3 cellular contexts compared by ENCODE assay signal in the genomic region with DNA sequence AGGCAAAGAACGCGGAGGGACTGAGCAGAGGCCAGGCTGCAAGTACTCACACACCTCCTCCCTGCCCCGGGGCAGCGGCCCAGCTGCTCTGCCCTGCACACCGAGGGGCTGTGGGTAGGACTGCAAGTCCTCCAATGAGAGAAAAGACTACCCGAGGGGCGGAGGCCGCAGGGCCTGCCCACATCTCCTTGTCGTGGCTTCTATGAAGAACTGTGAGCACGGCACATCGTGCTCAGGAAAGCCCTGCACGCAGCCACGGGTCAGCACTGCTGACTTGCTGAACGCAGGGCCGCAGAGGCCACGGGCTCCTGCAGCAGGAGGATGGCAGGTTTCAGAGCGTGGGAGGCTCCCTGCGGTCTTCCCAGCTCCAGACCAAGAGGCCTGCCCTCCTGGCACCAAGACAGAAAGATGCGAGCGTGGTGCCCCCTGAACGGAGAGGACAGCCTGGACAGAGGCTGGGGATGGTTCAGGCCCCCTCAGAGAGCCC.
TF ChIP-seq lines count a peak whose summit lies in the region.

No MANE protein-coding gene starts in this region.

TF ChIP-seq in liver, 16 proteins besides CTCF, POLR2A, EP300 and RAD21:
- no peak for TF ChIP-seq ZBTB33 (IDR thresholded peaks at IDR 0.05)
- TF ChIP-seq RXRA (IDR thresholded peaks at IDR 0.05), result peak in 1 of 2 donors; percentile 27
- TF ChIP-seq, protein P1, sequence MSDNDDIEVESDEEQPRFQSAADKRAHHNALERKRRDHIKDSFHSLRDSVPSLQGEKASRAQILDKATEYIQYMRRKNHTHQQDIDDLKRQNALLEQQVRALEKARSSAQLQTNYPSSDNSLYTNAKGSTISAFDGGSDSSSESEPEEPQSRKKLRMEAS (IDR thresholded peaks at IDR 0.05), result no peak
- no peak for TF ChIP-seq SP1 (IDR thresholded peaks at IDR 0.05)
- no peak for TF ChIP-seq TAF1 (conservative IDR thresholded peaks at IDR 0.05)
- TF ChIP-seq ATF3 (IDR thresholded peaks at IDR 0.05), result no peak
- TF ChIP-seq JUND (IDR thresholded peaks at IDR 0.05), result no peak
- no peak for TF ChIP-seq FOXA2 (IDR thresholded peaks at IDR 0.05)
- peak in 1 of 2 donors; percentile 20 for TF ChIP-seq HNF4A (conservative IDR thresholded peaks at IDR 0.05)
- TF ChIP-seq EGR1 (IDR thresholded peaks at IDR 0.05; ENCODE audit: low read depth in 2 of 2), result no peak
- TF ChIP-seq FOXA1 (IDR thresholded peaks at IDR 0.05), result no peak
- TF ChIP-seq NR2F2 (IDR thresholded peaks at IDR 0.05), result no peak
- no peak for TF ChIP-seq HNF4G (IDR thresholded peaks at IDR 0.05)
- TF ChIP-seq GABPA (IDR thresholded peaks at IDR 0.05 in 1 of 2, conservative IDR thresholded peaks at IDR 0.05 in 1 of 2), result no peak
- no peak for TF ChIP-seq REST (IDR thresholded peaks at IDR 0.05)
- no peak for TF ChIP-seq YY1 (IDR thresholded peaks at IDR 0.05)

TF ChIP-seq in HepG2, 621 proteins besides CTCF, POLR2A, EP300 and RAD21 (continued from another document and continues in another):
- TF ChIP-seq, protein P2, sequence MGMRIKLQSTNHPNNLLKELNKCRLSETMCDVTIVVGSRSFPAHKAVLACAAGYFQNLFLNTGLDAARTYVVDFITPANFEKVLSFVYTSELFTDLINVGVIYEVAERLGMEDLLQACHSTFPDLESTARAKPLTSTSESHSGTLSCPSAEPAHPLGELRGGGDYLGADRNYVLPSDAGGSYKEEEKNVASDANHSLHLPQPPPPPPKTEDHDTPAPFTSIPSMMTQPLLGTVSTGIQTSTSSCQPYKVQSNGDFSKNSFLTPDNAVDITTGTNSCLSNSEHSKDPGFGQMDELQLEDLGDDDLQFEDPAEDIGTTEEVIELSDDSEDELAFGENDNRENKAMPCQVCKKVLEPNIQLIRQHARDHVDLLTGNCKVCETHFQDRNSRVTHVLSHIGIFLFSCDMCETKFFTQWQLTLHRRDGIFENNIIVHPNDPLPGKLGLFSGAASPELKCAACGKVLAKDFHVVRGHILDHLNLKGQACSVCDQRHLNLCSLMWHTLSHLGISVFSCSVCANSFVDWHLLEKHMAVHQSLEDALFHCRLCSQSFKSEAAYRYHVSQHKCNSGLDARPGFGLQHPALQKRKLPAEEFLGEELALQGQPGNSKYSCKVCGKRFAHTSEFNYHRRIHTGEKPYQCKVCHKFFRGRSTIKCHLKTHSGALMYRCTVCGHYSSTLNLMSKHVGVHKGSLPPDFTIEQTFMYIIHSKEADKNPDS (CRISPR knock-in tag; IDR thresholded peaks at IDR 0.05), result no peak
- no peak for TF ChIP-seq ZNF83 (CRISPR knock-in tag; IDR thresholded peaks at IDR 0.05; ENCODE audit: borderline replicate concordance)
- TF ChIP-seq ZNF790 (CRISPR knock-in tag; IDR thresholded peaks at IDR 0.05; ENCODE audit: borderline replicate concordance), result no peak
- TF ChIP-seq, protein P3, sequence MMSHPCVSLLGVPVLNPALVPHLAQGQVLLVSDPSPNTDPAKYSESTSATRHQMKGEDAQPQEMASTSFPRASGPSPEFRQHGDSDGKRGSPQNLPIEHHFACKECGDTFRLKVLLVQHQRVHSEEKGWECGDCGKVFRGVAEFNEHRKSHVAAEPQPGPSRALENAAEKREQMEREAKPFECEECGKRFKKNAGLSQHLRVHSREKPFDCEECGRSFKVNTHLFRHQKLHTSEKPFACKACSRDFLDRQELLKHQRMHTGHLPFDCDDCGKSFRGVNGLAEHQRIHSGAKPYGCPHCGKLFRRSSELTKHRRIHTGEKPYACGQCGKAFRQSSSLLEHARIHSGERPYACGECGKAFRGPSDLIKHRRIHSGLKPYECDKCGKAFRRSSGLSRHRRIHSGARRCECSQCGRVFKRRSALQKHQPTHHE (CRISPR knock-in tag; IDR thresholded peaks at IDR 0.05; ENCODE audit: borderline replicate concordance), result no peak
- TF ChIP-seq FOXA1 (IDR thresholded peaks at IDR 0.05), result no peak
- no peak for TF ChIP-seq FOXA1 (CRISPR knock-in tag; IDR thresholded peaks at IDR 0.05)
- TF ChIP-seq CAMTA2 (CRISPR knock-in tag; IDR thresholded peaks at IDR 0.05; ENCODE audit: borderline replicate concordance), result no peak
- no peak for TF ChIP-seq ZNF589 (CRISPR knock-in tag; conservative IDR thresholded peaks at IDR 0.05)
- TF ChIP-seq ZBED4 (CRISPR knock-in tag; IDR thresholded peaks at IDR 0.05; ENCODE audit: borderline replicate concordance), result no peak
- no peak for TF ChIP-seq ZNF556 (CRISPR knock-in tag; IDR thresholded peaks at IDR 0.05; ENCODE audit: borderline replicate concordance)
- TF ChIP-seq, protein P4, sequence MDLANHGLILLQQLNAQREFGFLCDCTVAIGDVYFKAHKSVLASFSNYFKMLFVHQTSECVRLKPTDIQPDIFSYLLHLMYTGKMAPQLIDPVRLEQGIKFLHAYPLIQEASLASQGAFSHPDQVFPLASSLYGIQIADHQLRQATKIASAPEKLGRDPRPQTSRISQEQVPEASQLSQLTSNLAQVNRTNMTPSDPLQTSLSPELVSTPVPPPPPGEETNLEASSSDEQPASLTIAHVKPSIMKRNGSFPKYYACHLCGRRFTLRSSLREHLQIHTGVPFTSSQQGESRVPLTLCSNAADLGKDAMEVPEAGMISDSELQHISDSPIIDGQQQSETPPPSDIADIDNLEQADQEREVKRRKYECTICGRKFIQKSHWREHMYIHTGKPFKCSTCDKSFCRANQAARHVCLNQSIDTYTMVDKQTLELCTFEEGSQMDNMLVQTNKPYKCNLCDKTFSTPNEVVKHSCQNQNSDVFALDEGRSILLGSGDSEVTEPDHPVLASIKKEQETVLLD (CRISPR knock-in tag; IDR thresholded peaks at IDR 0.05; ENCODE audit: low read depth), result no peak
- TF ChIP-seq ZFP37 (CRISPR knock-in tag; IDR thresholded peaks at IDR 0.05; ENCODE audit: borderline replicate concordance), result no peak
- TF ChIP-seq ZNF234 (CRISPR knock-in tag; conservative IDR thresholded peaks at IDR 0.05), result no peak
- no peak for TF ChIP-seq ZNF180 (CRISPR knock-in tag; IDR thresholded peaks at IDR 0.05; ENCODE audit: borderline replicate concordance, low read depth)
- TF ChIP-seq HNRNPL (IDR thresholded peaks at IDR 0.05; ENCODE audit: low read depth, low read length), result no peak
- TF ChIP-seq ZNF30 (CRISPR knock-in tag; IDR thresholded peaks at IDR 0.05), result no peak

TF ChIP-seq in WTC11, 78 proteins besides CTCF, POLR2A, EP300 and RAD21 (continued from another document):
- TF ChIP-seq, protein P5, sequence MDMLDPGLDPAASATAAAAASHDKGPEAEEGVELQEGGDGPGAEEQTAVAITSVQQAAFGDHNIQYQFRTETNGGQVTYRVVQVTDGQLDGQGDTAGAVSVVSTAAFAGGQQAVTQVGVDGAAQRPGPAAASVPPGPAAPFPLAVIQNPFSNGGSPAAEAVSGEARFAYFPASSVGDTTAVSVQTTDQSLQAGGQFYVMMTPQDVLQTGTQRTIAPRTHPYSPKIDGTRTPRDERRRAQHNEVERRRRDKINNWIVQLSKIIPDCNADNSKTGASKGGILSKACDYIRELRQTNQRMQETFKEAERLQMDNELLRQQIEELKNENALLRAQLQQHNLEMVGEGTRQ (CRISPR knock-in tag; IDR thresholded peaks at IDR 0.05), result no peak
- no peak for TF ChIP-seq FOXK1 (CRISPR knock-in tag; IDR thresholded peaks at IDR 0.05)
- no peak for TF ChIP-seq ZNF317 (CRISPR knock-in tag; IDR thresholded peaks at IDR 0.05; ENCODE audit: borderline replicate concordance, low read depth)
- TF ChIP-seq, protein P6, sequence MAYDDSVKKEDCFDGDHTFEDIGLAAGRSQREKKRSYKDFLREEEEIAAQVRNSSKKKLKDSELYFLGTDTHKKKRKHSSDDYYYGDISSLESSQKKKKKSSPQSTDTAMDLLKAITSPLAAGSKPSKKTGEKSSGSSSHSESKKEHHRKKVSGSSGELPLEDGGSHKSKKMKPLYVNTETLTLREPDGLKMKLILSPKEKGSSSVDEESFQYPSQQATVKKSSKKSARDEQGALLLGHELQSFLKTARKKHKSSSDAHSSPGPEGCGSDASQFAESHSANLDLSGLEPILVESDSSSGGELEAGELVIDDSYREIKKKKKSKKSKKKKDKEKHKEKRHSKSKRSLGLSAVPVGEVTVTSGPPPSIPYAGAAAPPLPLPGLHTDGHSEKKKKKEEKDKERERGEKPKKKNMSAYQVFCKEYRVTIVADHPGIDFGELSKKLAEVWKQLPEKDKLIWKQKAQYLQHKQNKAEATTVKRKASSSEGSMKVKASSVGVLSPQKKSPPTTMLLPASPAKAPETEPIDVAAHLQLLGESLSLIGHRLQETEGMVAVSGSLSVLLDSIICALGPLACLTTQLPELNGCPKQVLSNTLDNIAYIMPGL (CRISPR knock-in tag; IDR thresholded peaks at IDR 0.05), result no peak
- no peak for TF ChIP-seq E2F4 (CRISPR knock-in tag; IDR thresholded peaks at IDR 0.05; ENCODE audit: borderline replicate concordance, low read depth)
- TF ChIP-seq, protein P7, sequence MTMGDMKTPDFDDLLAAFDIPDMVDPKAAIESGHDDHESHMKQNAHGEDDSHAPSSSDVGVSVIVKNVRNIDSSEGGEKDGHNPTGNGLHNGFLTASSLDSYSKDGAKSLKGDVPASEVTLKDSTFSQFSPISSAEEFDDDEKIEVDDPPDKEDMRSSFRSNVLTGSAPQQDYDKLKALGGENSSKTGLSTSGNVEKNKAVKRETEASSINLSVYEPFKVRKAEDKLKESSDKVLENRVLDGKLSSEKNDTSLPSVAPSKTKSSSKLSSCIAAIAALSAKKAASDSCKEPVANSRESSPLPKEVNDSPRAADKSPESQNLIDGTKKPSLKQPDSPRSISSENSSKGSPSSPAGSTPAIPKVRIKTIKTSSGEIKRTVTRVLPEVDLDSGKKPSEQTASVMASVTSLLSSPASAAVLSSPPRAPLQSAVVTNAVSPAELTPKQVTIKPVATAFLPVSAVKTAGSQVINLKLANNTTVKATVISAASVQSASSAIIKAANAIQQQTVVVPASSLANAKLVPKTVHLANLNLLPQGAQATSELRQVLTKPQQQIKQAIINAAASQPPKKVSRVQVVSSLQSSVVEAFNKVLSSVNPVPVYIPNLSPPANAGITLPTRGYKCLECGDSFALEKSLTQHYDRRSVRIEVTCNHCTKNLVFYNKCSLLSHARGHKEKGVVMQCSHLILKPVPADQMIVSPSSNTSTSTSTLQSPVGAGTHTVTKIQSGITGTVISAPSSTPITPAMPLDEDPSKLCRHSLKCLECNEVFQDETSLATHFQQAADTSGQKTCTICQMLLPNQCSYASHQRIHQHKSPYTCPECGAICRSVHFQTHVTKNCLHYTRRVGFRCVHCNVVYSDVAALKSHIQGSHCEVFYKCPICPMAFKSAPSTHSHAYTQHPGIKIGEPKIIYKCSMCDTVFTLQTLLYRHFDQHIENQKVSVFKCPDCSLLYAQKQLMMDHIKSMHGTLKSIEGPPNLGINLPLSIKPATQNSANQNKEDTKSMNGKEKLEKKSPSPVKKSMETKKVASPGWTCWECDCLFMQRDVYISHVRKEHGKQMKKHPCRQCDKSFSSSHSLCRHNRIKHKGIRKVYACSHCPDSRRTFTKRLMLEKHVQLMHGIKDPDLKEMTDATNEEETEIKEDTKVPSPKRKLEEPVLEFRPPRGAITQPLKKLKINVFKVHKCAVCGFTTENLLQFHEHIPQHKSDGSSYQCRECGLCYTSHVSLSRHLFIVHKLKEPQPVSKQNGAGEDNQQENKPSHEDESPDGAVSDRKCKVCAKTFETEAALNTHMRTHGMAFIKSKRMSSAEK (CRISPR knock-in tag; IDR thresholded peaks at IDR 0.05; ENCODE audit: borderline replicate concordance), result no peak
TF ChIP-seq in WTC11: peak in this region for 0.
